29 cellular contexts compared by ENCODE assay signal in the genomic region with DNA sequence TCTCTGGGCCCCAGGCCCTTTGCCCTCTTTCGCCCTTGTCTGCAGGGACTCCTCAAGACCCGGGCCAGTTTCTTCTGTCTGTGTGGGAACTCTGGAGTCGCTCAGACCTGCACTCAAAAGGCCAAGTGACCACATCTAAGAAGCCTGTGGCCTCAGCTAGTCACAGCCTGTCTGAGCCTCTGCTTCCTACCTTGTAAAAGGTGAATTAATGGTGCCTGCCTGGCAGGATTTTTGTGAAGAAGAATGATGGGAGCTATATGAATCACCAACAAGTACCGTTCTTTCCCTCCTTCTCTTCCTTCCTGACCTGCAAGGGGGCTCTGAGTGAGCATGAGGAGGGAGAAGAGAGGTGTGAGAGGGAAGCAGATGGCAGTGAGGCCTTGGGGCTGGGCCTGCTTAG. TPM values are rescaled to one million over a fixed set of nuclear protein-coding genes. Genes with fewer than 3 reads are reported as not detected.
"Had no signal": no experiment of that assay in that cellular context is flagged by ENCODE, and none has a peak within 500 bp of the region (broad histone marks: within the 10 kb centered on the region; RNA-seq: fewer than 3 reads in every experiment).

No MANE protein-coding gene starts in this region.

- ATAC-seq: activated CD4-positive, CD25-positive, alpha-beta regulatory T cell treated with anti-CD3 and anti-CD28 coated beads, Interleukin-2, amount 50 U/mL, for 24 hours; naive thymus-derived CD8-positive, alpha-beta T cell; psoas muscle; stimulated activated memory B cell treated with anti-CD40 and anti-IgM and Interleukin-4, amounts not matched to agents 10 μg/mL and 1 μg/mL and 100 μg/mL, for 72 hours; stimulated activated naive CD8-positive, alpha-beta T cell treated with anti-CD3 and anti-CD28 coated beads, Interleukin-15, amount 100 ng/mL, for 72 hours had no signal

- H3K4me3 ChIP-seq: psoas muscle, smooth muscle cell, transverse colon had no signal

- H3K27ac ChIP-seq: parathyroid adenoma, psoas muscle, transverse colon, WERI-Rb-1 had no signal

- H3K27me3 ChIP-seq: transverse colon had no signal

- H3K9me3 ChIP-seq: psoas muscle, SK-N-SH, transverse colon had no signal

- DNase-seq: activated CD4-positive, alpha-beta T cell treated with anti-CD3 and anti-CD28 coated beads for 48 hours; activated CD4-positive, alpha-beta T cell treated with anti-CD3 and anti-CD28 coated beads, Interleukin-2, amount 50 U/mL, for 48 hours; activated CD8-positive, alpha-beta memory T cell treated with anti-CD3 and anti-CD28 coated beads for 24 hours; activated effector memory CD4-positive, alpha-beta T cell treated with anti-CD3 and anti-CD28 coated beads, Interleukin-2, amount 50 U/mL, for 16 hours; activated naive CD4-positive, alpha-beta T cell treated with anti-CD3 and anti-CD28 coated beads, Interleukin-2, amount 50 U/mL, for 16 hours; central memory CD4-positive, alpha-beta T cell; effector CD8-positive, alpha-beta T cell; head of caudate nucleus; mesenchymal stem cell; naive thymus-derived CD8-positive, alpha-beta T cell; psoas muscle; stimulated activated CD4-positive, alpha-beta T cell treated with anti-CD3 and anti-CD28 coated beads, Interleukin-1b, Interleukin-23, amount 100 ng/mL, for 48 hours; stimulated activated CD4-positive, alpha-beta T cell treated with anti-CD3 and anti-CD28 coated beads, Interleukin-4, amount 100 ng/mL, for 4 hours; stimulated activated CD8-positive, alpha-beta memory T cell treated with anti-CD3 and anti-CD28 coated beads, Interleukin-4, amount 100 ng/mL, for 48 hours; stimulated activated naive CD8-positive, alpha-beta T cell treated with anti-CD3 and anti-CD28 coated beads, Interleukin-15, amount 100 ng/mL, for 72 hours; SW 1271; T-helper 9 cell; transverse colon; WERI-Rb-1 had no signal

- H3K4me2 ChIP-seq: SK-N-SH, smooth muscle cell had no signal

- H3K79me2 ChIP-seq: parathyroid adenoma had no signal

- H2AFZ ChIP-seq: parathyroid adenoma had no signal

- H3K36me3 ChIP-seq: transverse colon, WERI-Rb-1 had no signal

- H3K9ac ChIP-seq: parathyroid adenoma, SK-N-SH had no signal

- H3K4me1 ChIP-seq: parathyroid adenoma, psoas muscle, transverse colon had no signal

RNA-seq across cellular contexts. Expression of gene PLIN1, which starts 7.5 kb away (rescaled TPM):
- total RNA-seq: dermis microvascular lymphatic vessel endothelial cell had no signal
- polyA plus RNA-seq: naive thymus-derived CD8-positive, alpha-beta T cell had no signal

RNA-seq across cellular contexts. Expression of gene WDR93, which starts 18.9 kb away (rescaled TPM):
- total RNA-seq: aorta, dermis microvascular lymphatic vessel endothelial cell, fibroblast of villous mesenchyme, neural crest cell, psoas muscle, smooth muscle cell, transverse colon, urinary bladder had no signal
